7 cellular contexts compared by ENCODE assay signal in the genomic region with DNA sequence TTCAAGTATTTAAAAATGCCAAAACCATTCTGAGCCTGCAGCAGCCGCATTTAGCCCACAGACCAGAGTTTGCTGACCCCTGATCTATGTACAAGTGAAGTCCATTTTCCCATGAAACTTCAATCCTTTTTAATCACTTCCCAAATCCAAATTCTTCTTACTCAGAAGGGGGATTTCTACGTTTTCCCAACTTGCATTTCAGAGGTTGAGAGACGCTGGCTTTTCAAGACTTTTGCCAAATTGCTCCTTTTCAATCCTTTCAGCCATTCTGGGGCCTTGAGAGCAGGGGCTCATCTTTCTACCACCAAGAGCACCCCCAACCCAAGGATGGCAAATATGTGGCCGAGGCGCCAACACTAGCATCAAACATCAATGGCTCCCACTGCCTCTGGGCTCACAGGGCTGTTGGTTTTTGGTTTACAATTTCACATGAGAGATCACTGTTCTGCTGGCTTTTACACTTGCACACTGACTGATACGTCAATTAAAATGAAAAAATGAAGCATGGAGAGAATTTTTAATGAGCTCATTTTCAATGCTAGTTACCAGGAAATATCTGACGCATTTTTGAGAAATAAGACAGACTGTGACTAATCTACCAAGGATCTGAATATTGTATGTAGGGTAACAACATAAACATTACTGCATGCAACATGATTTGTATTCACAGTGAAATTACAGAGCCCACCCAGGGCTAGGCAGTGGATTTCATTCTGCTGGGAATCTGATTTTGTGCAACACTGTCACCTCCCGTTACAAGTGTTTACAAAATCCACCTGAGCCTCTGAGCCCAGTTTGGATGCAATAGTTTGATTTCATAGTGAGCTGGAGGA. TPM values are rescaled to one million over a fixed set of nuclear protein-coding genes. Genes with fewer than 3 reads are reported as not detected.
DNase-seq lines count a peak whose midpoint lies in the region; ATAC-seq and TF ChIP-seq lines count a peak whose summit lies in the region.
"Not testable (repeated sequence)": the region's sequence is repeated elsewhere in the genome, so short reads cannot be mapped to it uniquely, and the experiment has no call there.

No MANE protein-coding gene starts in this region.

- H3K9me2 ChIP-seq in OCI-LY7 (ENCODE audit: insufficient read depth, low read length) = not testable (repeated sequence)

- peak overlapping the region; percentile 26 for H3K27ac Mint-ChIP-seq in activated T-cell treated with anti-CD3 and anti-CD28 coated beads, Interleukin-2, amount 50 U/mL, for 72 hours
- H3K27ac Mint-ChIP-seq in chondrocyte (ENCODE audit: unreplicated experiment) (peak overlapping the region; percentile 94), mesothelial cell of epicardium (peak overlapping the region; percentile 7)

- H3K79me2 ChIP-seq in OCI-LY7 (ENCODE audit: insufficient read depth, low read depth, low read length) = not testable (repeated sequence)

- not testable (repeated sequence) for BruUV-seq in OCI-LY7 (replicated peaks; lab: Mats Ljungman, UMichigan)

- H3K36me3 ChIP-seq in OCI-LY7 (ENCODE audit: insufficient read depth, low read length); gastroesophageal sphincter: not testable (repeated sequence)

- H3K27me3 Mint-ChIP-seq in activated T-cell treated with anti-CD3 and anti-CD28 coated beads, Interleukin-2, amount 50 U/mL, for 72 hours (ENCODE audit: low read depth); chondrocyte (ENCODE audit: low read depth); mesothelial cell of epicardium (ENCODE audit: low read depth): not testable (repeated sequence)

- H3K4me1 Mint-ChIP-seq in activated T-cell treated with anti-CD3 and anti-CD28 coated beads, Interleukin-2, amount 50 U/mL, for 72 hours (ENCODE audit: low read depth) = peaks cover 80% of the 10 kb centered on the region
- peaks cover 89% of the 10 kb centered on the region for H3K4me1 Mint-ChIP-seq in chondrocyte (ENCODE audit: low read depth)
- peaks cover 34% of the 10 kb centered on the region for H3K4me1 Mint-ChIP-seq in mesothelial cell of epicardium

- intact Hi-C loops in OCI-LY7 (cut with micrococcal nuclease; ENCODE audit: unreplicated experiment) = not testable (repeated sequence)

- peak overlapping the region; percentile 46 for H3K4me2 ChIP-seq in OCI-LY7 (ENCODE audit: low read length)

- peak; percentile 30 for DNase-seq in GM03348 (ENCODE audit: low spot score)
- not testable (repeated sequence) for DNase-seq in OCI-LY7 (ENCODE audit: low spot score); activated T-cell treated with anti-CD3 and anti-CD28 coated beads, Interleukin-2, amount 50 U/mL, for 72 hours; chondrocyte (ENCODE audit: low spot score); mesothelial cell of epicardium (ENCODE audit: low spot score in 2 of 2, unreplicated experiment in 2 of 2)

- H3K9me3 Mint-ChIP-seq in activated T-cell treated with anti-CD3 and anti-CD28 coated beads, Interleukin-2, amount 50 U/mL, for 72 hours; chondrocyte (ENCODE audit: low read depth); mesothelial cell of epicardium: not testable (repeated sequence)

- WGBS in gastroesophageal sphincter (ENCODE audit: low coverage in 1 of 2), 2 donors = 32 to 38% methylated on average over 8 of the region's 8 CpGs

- not testable (repeated sequence) for H4K20me1 ChIP-seq in OCI-LY7 (ENCODE audit: insufficient read depth, low read length)

- TF ChIP-seq CTCF in OCI-LY7 (conservative IDR thresholded peaks at IDR 0.05; ENCODE audit: low read length); chondrocyte (IDR thresholded peaks at IDR 0.05); gastroesophageal sphincter (IDR thresholded peaks at IDR 0.05); mesothelial cell of epicardium (IDR thresholded peaks at IDR 0.05; ENCODE audit: unreplicated experiment): not testable (repeated sequence)

- CTCF ChIA-PET in OCI-LY7 (lab: Charles Lee; ENCODE audit: unreplicated experiment) = interaction anchor here (1.8 kb wide), 1 partner anchor 8 kb away, joined by 6 read pairs; no protein-coding TSS in a partner anchor

- H2AFZ ChIP-seq in OCI-LY7 (ENCODE audit: low read length) = peak overlapping the region; percentile 15; the same call in 1 of the 2 replicates

- not testable (repeated sequence) for ATAC-seq in activated T-cell treated with anti-CD3 and anti-CD28 coated beads, Interleukin-2, amount 50 U/mL, for 72 hours (replicated peaks in 1 of 2); gastroesophageal sphincter

- TF ChIP-seq EP300 in gastroesophageal sphincter (IDR thresholded peaks at IDR 0.05) = not testable (repeated sequence)

- not testable (repeated sequence) for H3K9me3 ChIP-seq in OCI-LY7 (ENCODE audit: low read length); gastroesophageal sphincter

- not testable (repeated sequence) for H3K36me3 Mint-ChIP-seq in activated T-cell treated with anti-CD3 and anti-CD28 coated beads, Interleukin-2, amount 50 U/mL, for 72 hours (ENCODE audit: insufficient read depth in 2 of 2); chondrocyte (ENCODE audit: low read depth); mesothelial cell of epicardium

- not testable (repeated sequence) for H3K27me3 ChIP-seq in gastroesophageal sphincter

- H3K27ac ChIP-seq in OCI-LY7 (ENCODE audit: low read depth, low read length, poor library complexity, severe bottlenecking) = not testable (repeated sequence)
- H3K27ac ChIP-seq in gastroesophageal sphincter (peak overlapping the region; percentile 76 to 85 (median 82)), skin epidermis (peak overlapping the region in 18 of 21 experiments; percentile 9 to 83 (median 52))

- peaks cover 46% of the 10 kb centered on the region for H3K4me1 ChIP-seq in OCI-LY7 (ENCODE audit: insufficient read depth, low read length, poor library complexity, severe bottlenecking)
- H3K4me1 ChIP-seq in gastroesophageal sphincter = peaks cover 25 to 97% (median 66%) of the 10 kb centered on the region in 3 donors

- H3K4me3 ChIP-seq in OCI-LY7 (ENCODE audit: low read depth, low read length, poor library complexity, severe bottlenecking); gastroesophageal sphincter; skin epidermis: not testable (repeated sequence)

- POLR2A ChIA-PET in OCI-LY7 (lab: Charles Lee) = interaction anchor here (0.5 to 1.6 kb wide), 5 partner anchors 8 to 1331 kb away, joined by 3 to 6 read pairs (median 4); no protein-coding TSS in a partner anchor

- H3K4me3 Mint-ChIP-seq in activated T-cell treated with anti-CD3 and anti-CD28 coated beads, Interleukin-2, amount 50 U/mL, for 72 hours = peak overlapping the region in 1 of 2 donors; percentile 44
- peak overlapping the region; percentile 46 for H3K4me3 Mint-ChIP-seq in chondrocyte (ENCODE audit: unreplicated experiment)
- H3K4me3 Mint-ChIP-seq in mesothelial cell of epicardium = not testable (repeated sequence)

- TF ChIP-seq POLR2A in gastroesophageal sphincter (IDR thresholded peaks at IDR 0.05) = not testable (repeated sequence)

RNA-seq across cellular contexts. Expression of gene ARHGAP17, which starts 27.6 kb away (rescaled TPM):
- 31.4 and 37.1 TPM in 2 replicates for total RNA-seq in OCI-LY7 (2014; rRNA removed; shearing (Covaris generic))
- 89.3 and 95.1 TPM in 2 replicates for total RNA-seq in OCI-LY7 (2022)
- 10 to 100 TPM; 66.8 to 70.9 TPM for total RNA-seq in activated T-cell treated with anti-CD3 and anti-CD28 coated beads, Interleukin-2, amount 50 U/mL, for 72 hours
- total RNA-seq in chondrocyte = 74.7 to 85.4 TPM (median 75.2 TPM) in 3 replicates
- 10 to 100 TPM; 40.8 to 51.2 (median 46.2) TPM for total RNA-seq in gastroesophageal sphincter
- total RNA-seq in mesothelial cell of epicardium = 77.4 to 81.3 TPM (median 77.7 TPM) in 3 replicates

Comparison
In these comparisons a context has a peak if more than half of its experiments do, and no peak if none do; other contexts are left out.
1. H3K27ac Mint-ChIP-seq: peak in every context shown above with its lines; median percentile 94 in chondrocyte; 26 in activated T-cell treated with anti-CD3 and anti-CD28 coated beads, Interleukin-2, amount 50 U/mL, for 72 hours; 7 in mesothelial cell of epicardium.